26 cellular contexts compared by ENCODE assay signal in genomic region chr1:53573522-53573921, GRCh38.
DNase-seq lines count a peak whose midpoint lies in the region; ATAC-seq, FAIRE-seq and TF ChIP-seq lines count a peak whose summit lies in the region.
"Had no signal": no experiment of that assay in that cellular context is flagged by ENCODE, and none has a peak within 500 bp of the region (broad histone marks: within the 10 kb centered on the region; RNA-seq: fewer than 3 reads in every experiment).

No MANE protein-coding gene starts in this region.

- peak overlapping the region; percentile 94 for H3K27ac Mint-ChIP-seq in mesothelial cell of epicardium
- H3K27ac Mint-ChIP-seq: activated CD4-positive, alpha-beta T cell treated with anti-CD3 and anti-CD28 coated beads, Interleukin-2, amount 10 ng/mL, durations not matched to agents 7 days and 5 days; activated naive CD8-positive, alpha-beta T cell treated with anti-CD3 and anti-CD28 coated beads, Interleukin-2, amount 50 U/mL, for 24 hours; activated T-helper 2 cell treated with anti-CD3 and anti-CD28 coated beads, Interferon-gamma antibody, Interleukin-2, Interleukin-4, amounts not matched to agents 10 μg/mL and 5 μg/mL and 100 μg/mL, durations not matched to agents 14 hours and 24 hours and 36 hours; effector memory CD8-positive, alpha-beta T cell had no signal

- H3K9ac ChIP-seq in stomach smooth muscle (ENCODE audit: low read length in 2 of 2) = no peak overlapping the region

- no peaks in the 10 kb centered on the region for H3K27me3 ChIP-seq in stomach smooth muscle (ENCODE audit: control insufficient read depth in 1 of 2, insufficient read depth in 2 of 2, low read length in 2 of 2)
- H3K27me3 ChIP-seq: left lung, SJSA1 had no signal

- H3K27ac ChIP-seq in VCaP (peak overlapping the region; percentile 91), stomach smooth muscle (ENCODE audit: low read length) (peak overlapping the region; percentile 46)
- H3K27ac ChIP-seq: left lung, SJSA1, WERI-Rb-1 had no signal

- TF ChIP-seq CTCF in VCaP (conservative IDR thresholded peaks at IDR 0.05) = no peak
- no peak for TF ChIP-seq CTCF in mesothelial cell of epicardium (IDR thresholded peaks at IDR 0.05; ENCODE audit: unreplicated experiment)
- no peak for TF ChIP-seq CTCF in GM20000 (IDR thresholded peaks at IDR 0.05; ENCODE audit: extremely low read depth, missing control alignments)

- no peaks in the 10 kb centered on the region for H3K9me3 ChIP-seq in stomach smooth muscle (ENCODE audit: control insufficient read depth in 2 of 2, low read length in 2 of 2)
- H3K9me3 ChIP-seq: left lung, prostate gland, SJSA1 had no signal

- H3K9me3 Mint-ChIP-seq in mesothelial cell of epicardium = peaks cover 2% of the 10 kb centered on the region
- H3K9me3 Mint-ChIP-seq: activated CD4-positive, alpha-beta T cell treated with anti-CD3 and anti-CD28 coated beads, Interleukin-2, amount 10 ng/mL, durations not matched to agents 7 days and 5 days; activated naive CD8-positive, alpha-beta T cell treated with anti-CD3 and anti-CD28 coated beads, Interleukin-2, amount 50 U/mL, for 24 hours; activated T-helper 2 cell treated with anti-CD3 and anti-CD28 coated beads, Interferon-gamma antibody, Interleukin-2, Interleukin-4, amounts not matched to agents 10 μg/mL and 5 μg/mL and 100 μg/mL, durations not matched to agents 14 hours and 24 hours and 36 hours; effector memory CD8-positive, alpha-beta T cell had no signal

- no peak overlapping the region for H3K4me3 ChIP-seq in stomach smooth muscle (ENCODE audit: low read length in 2 of 2)
- H3K4me3 ChIP-seq: left lung, prostate gland, SJSA1 had no signal

- peak; percentile 3 for DNase-seq in activated T-cell treated with anti-CD3 and anti-CD28 coated beads, Interleukin-2, amount 50 U/mL, for 1 hour
- no peak for DNase-seq in activated T-cell treated with anti-CD3 and anti-CD28 coated beads for 4 hours
- peak in 1 of 2 experiments; percentile 4 for DNase-seq in mesothelial cell of epicardium (ENCODE audit: low spot score in 2 of 2, unreplicated experiment in 2 of 2)
- no peak for DNase-seq in frontal cortex (ENCODE audit: low spot score in 2 of 2)
- no peak for DNase-seq in GM20000 (ENCODE audit: low spot score)
- DNase-seq: activated CD4-positive, alpha-beta T cell treated with anti-CD3 and anti-CD28 coated beads, Interleukin-2, amount 10 ng/mL, durations not matched to agents 7 days and 5 days; activated naive CD8-positive, alpha-beta T cell treated with anti-CD3 and anti-CD28 coated beads, Interleukin-2, amount 50 U/mL, for 24 hours; CD4-positive, CD25-positive, alpha-beta regulatory T cell; central memory CD4-positive, alpha-beta T cell; cortex of kidney; effector memory CD8-positive, alpha-beta T cell; erythroblast; left lung; mesenchymal stem cell; NCI-H1417; NCI-H2029; stimulated activated CD4-positive, alpha-beta T cell treated with anti-CD3 and anti-CD28 coated beads, Interleukin-4, amount 100 ng/mL, for 24 hours; T-helper 9 cell had no signal

- no peaks in the 10 kb centered on the region for H3K36me3 ChIP-seq in stomach smooth muscle (ENCODE audit: control insufficient read depth in 2 of 2, insufficient read depth in 2 of 2, low read length in 2 of 2)
- H3K36me3 ChIP-seq: left lung, prostate gland, SJSA1, WERI-Rb-1 had no signal

- peaks cover 18% of the 10 kb centered on the region for H3K4me1 ChIP-seq in stomach smooth muscle (ENCODE audit: control insufficient read depth, insufficient read depth, low read length)
- H3K4me1 ChIP-seq: left lung, prostate gland had no signal

- H3K4me3 Mint-ChIP-seq in mesothelial cell of epicardium = no peak overlapping the region
- H3K4me3 Mint-ChIP-seq: activated CD4-positive, alpha-beta T cell treated with anti-CD3 and anti-CD28 coated beads, Interleukin-2, amount 10 ng/mL, durations not matched to agents 7 days and 5 days; activated naive CD8-positive, alpha-beta T cell treated with anti-CD3 and anti-CD28 coated beads, Interleukin-2, amount 50 U/mL, for 24 hours; CD4-positive, CD25-positive, alpha-beta regulatory T cell; effector memory CD8-positive, alpha-beta T cell had no signal

- no peaks in the 10 kb centered on the region for H3K36me3 Mint-ChIP-seq in mesothelial cell of epicardium
- H3K36me3 Mint-ChIP-seq: CD4-positive, CD25-positive, alpha-beta regulatory T cell had no signal

- no peak for FAIRE-seq in frontal cortex (lab: Jason Lieb, UNC)
- FAIRE-seq: A204.1 had no signal

- no peak for ATAC-seq in HG03378 (IDR thresholded peaks at IDR 0.05; ENCODE audit: unreplicated experiment)
- ATAC-seq: activated naive CD8-positive, alpha-beta T cell treated with anti-CD3 and anti-CD28 coated beads, Interleukin-2, amount 50 U/mL, for 24 hours; effector memory CD8-positive, alpha-beta T cell; left lung had no signal

- no peaks in the 10 kb centered on the region for H3K27me3 Mint-ChIP-seq in mesothelial cell of epicardium (ENCODE audit: low read depth)
- H3K27me3 Mint-ChIP-seq: effector memory CD8-positive, alpha-beta T cell had no signal

- H3K4me1 Mint-ChIP-seq in mesothelial cell of epicardium = peaks cover 45% of the 10 kb centered on the region
- H3K4me1 Mint-ChIP-seq: activated naive CD8-positive, alpha-beta T cell treated with anti-CD3 and anti-CD28 coated beads, Interleukin-2, amount 50 U/mL, for 24 hours; CD4-positive, CD25-positive, alpha-beta regulatory T cell had no signal
